Comparison of ENCODE assay signal across 13 cellular contexts in the genomic region with DNA sequence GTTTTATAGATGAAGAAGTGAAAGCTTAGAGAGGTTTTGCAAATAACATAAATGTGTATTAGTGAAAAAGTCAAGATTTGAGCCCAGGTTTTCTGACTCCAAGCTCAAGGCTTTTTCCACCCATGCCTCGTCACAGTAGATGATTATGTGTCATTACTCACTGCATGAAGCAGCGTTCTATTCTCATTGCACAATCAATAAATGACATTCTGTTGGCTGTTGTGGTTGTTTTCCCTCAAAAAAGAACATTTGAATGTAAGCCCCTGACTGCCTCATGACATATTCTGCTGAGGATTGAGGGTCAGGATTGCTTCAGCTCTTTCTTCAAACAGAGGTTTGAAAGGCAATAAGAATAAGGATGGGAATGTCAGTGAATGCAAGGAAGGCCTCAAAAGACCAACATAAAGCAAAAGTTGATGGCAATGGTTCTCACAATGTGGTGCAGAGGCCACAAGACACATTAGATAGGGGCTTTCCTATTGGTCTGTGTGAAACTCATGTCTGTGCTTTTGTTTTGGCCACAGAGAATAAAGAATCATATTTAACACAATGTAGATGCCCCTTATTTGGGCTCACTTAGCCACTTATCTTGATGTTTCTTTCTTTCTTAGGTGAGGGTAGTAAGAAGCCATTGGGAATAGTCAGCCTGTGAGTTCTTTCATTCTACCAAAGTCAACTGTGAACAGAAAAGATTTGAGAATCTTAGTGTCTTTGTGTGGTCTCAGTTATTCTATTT. TPM values are rescaled to one million over a fixed set of nuclear protein-coding genes. Genes with fewer than 3 reads are reported as not detected.
A peak's percentile ranks its signal among the peaks of the same experiment; 100 is the strongest.
DNase-seq lines count a peak whose midpoint lies in the region; ATAC-seq and TF ChIP-seq lines count a peak whose summit lies in the region.
"Had no signal": no experiment of that assay in that cellular context is flagged by ENCODE, and none has a peak within 500 bp of the region (broad histone marks: within the 10 kb centered on the region; RNA-seq: fewer than 3 reads in every experiment).

No MANE protein-coding gene starts in this region.

- H2AFZ ChIP-seq in KMS-11 (ENCODE audit: low read depth), result peak overlapping the region; percentile 32; the same call in 1 of the 2 replicates

- ATAC-seq in GM18517 (IDR thresholded peaks at IDR 0.05; ENCODE audit: unreplicated experiment) (peak; percentile 51), GM21737 (IDR thresholded peaks at IDR 0.05; ENCODE audit: unreplicated experiment) (peak; percentile 39), GM18505 (IDR thresholded peaks at IDR 0.05; ENCODE audit: unreplicated experiment) (no peak)
- ATAC-seq: effector memory CD8-positive, alpha-beta T cell; T-helper 17 cell had no signal

- WGBS in lower leg skin, 2 donors, result 48 to 64% methylated on average over 2 of the region's 2 CpGs

- H4K20me1 ChIP-seq in KMS-11 (ENCODE audit: insufficient read depth), result no peaks in the 10 kb centered on the region

- DNase-seq in kidney tubule cell (ENCODE audit: low spot score) (peak; percentile 16), T-helper 9 cell (no peak), lower leg skin (ENCODE audit: low spot score in 2 of 2) (no peak), CD1c-positive myeloid dendritic cell (ENCODE audit: extremely low spot score) (no peak)
- DNase-seq: effector memory CD8-positive, alpha-beta T cell; NCI-H2029; stimulated activated CD4-positive, alpha-beta T cell treated with anti-CD3 and anti-CD28 coated beads, Interleukin-12 subunit alpha, Interleukin-12 subunit beta, amount 100 ng/mL, for 4 hours; T-helper 17 cell; transverse colon had no signal

- peak overlapping the region; percentile 5; the same call in 1 of the 2 replicates for H3K9ac ChIP-seq in KMS-11

- H3K4me3 ChIP-seq in KMS-11 (IDR thresholded peaks at IDR 0.05; ENCODE audit: insufficient read depth, low read depth, low read length) (no peak overlapping the region), lower leg skin (ENCODE audit: low read depth, poor library complexity, severe bottlenecking) (no peak overlapping the region)
- H3K4me3 ChIP-seq: transverse colon had no signal

- H3K36me3 ChIP-seq in KMS-11 (ENCODE audit: insufficient read depth), result no peaks in the 10 kb centered on the region
- H3K36me3 ChIP-seq: transverse colon had no signal

- peak overlapping the region; percentile 37 for H3K4me2 ChIP-seq in KMS-11

- no peaks in the 10 kb centered on the region for H3K79me2 ChIP-seq in KMS-11 (ENCODE audit: insufficient read depth, low read depth)

- intact Hi-C loops in lower leg skin (cut with DNase I; ENCODE audit: low total_unique reads), result no loop called here

- no peak for TF ChIP-seq CTCF in KMS-11 (conservative IDR thresholded peaks at IDR 0.05; ENCODE audit: low read depth, low read length)
- no peak for TF ChIP-seq CTCF in lower leg skin (IDR thresholded peaks at IDR 0.05)

- TF ChIP-seq POLR2A in GM18505 (IDR thresholded peaks at IDR 0.05; ENCODE audit: borderline replicate concordance, extremely low read depth, insufficient read depth, insufficient read length), result no peak
- no peak for TF ChIP-seq POLR2A in lower leg skin (IDR thresholded peaks at IDR 0.05)

- H3K27ac ChIP-seq in KMS-11, result peak overlapping the region; percentile 70

- no peaks in the 10 kb centered on the region for H3K27me3 ChIP-seq in KMS-11 (ENCODE audit: insufficient read depth, low read depth)
- H3K27me3 ChIP-seq: transverse colon had no signal

- peaks cover 82% of the 10 kb centered on the region for H3K4me1 ChIP-seq in KMS-11 (ENCODE audit: low read depth, poor library complexity, severe bottlenecking)

RNA-seq across cellular contexts. Expression of gene MMD, which starts 5.4 kb away (rescaled TPM):
- total RNA-seq in lower leg skin, result 1 to 10 TPM; 3.2 to 9.7 (median 6.8) TPM
